In the genomic region with DNA sequence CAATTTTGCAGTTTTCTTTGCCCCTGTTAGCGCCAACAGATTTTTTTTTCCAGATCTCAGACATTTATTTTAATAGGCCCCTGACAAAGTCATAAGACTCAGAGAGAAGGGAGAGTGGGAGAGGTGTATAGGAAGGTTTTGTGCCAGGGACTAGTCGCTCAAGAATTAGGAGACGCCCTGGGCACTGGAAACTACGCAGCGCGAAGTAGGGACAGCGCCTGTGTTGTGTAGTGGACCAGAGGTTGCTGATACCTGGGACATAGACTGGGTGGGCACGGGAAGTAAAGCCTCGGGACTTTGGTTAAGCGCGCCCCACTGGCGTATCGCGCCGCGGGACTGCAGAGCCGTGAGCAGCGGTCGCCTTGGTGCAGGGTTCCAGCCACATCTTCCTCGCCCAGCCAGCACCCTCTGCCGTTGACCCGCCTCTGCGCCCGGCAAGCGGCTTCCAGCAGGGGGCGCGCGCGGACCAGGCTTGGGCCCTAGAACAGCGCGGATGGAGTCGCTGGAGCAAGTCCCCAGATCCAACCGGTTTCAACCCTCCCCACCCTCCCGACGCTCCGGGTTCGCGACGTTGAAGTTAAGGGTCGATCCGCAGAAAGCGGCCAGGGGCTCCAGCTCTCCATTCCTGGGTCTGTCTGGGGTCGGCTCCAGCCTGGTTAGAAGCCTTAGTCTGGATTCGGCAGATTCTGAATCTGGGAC, we compare ENCODE assay signal across 1 cellular context.
TF ChIP-seq lines count a peak whose summit lies in the region.

No MANE protein-coding gene starts in this region.

TF ChIP-seq in K562, 482 proteins besides CTCF, POLR2A, EP300 and RAD21 (continued from another document and continues in another):
- no peak for TF ChIP-seq STAT6 (CRISPR knock-in tag; IDR thresholded peaks at IDR 0.05)
- TF ChIP-seq DEAF1 (CRISPR knock-in tag; IDR thresholded peaks at IDR 0.05) = peak; percentile 90
- peak; percentile 64; the same call in 1 of the 2 replicates for TF ChIP-seq ZKSCAN1 (IDR thresholded peaks at IDR 0.05; ENCODE audit: low read depth, low read length)
- no peak for TF ChIP-seq KDM5B (IDR thresholded peaks at IDR 0.05; ENCODE audit: insufficient replicate concordance, low read depth, low read length)
- TF ChIP-seq RNF2 (IDR thresholded peaks at IDR 0.05) = no peak
- TF ChIP-seq ZBTB1 (CRISPR knock-in tag; IDR thresholded peaks at IDR 0.05; ENCODE audit: borderline replicate concordance, low read depth) = no peak
- TF ChIP-seq MTA1 (IDR thresholded peaks at IDR 0.05; ENCODE audit: borderline replicate concordance) = no peak
- no peak for TF ChIP-seq ZBTB9 (CRISPR knock-in tag; IDR thresholded peaks at IDR 0.05)
- TF ChIP-seq ZNF282 (CRISPR knock-in tag; IDR thresholded peaks at IDR 0.05) = no peak
- TF ChIP-seq, protein P1, sequence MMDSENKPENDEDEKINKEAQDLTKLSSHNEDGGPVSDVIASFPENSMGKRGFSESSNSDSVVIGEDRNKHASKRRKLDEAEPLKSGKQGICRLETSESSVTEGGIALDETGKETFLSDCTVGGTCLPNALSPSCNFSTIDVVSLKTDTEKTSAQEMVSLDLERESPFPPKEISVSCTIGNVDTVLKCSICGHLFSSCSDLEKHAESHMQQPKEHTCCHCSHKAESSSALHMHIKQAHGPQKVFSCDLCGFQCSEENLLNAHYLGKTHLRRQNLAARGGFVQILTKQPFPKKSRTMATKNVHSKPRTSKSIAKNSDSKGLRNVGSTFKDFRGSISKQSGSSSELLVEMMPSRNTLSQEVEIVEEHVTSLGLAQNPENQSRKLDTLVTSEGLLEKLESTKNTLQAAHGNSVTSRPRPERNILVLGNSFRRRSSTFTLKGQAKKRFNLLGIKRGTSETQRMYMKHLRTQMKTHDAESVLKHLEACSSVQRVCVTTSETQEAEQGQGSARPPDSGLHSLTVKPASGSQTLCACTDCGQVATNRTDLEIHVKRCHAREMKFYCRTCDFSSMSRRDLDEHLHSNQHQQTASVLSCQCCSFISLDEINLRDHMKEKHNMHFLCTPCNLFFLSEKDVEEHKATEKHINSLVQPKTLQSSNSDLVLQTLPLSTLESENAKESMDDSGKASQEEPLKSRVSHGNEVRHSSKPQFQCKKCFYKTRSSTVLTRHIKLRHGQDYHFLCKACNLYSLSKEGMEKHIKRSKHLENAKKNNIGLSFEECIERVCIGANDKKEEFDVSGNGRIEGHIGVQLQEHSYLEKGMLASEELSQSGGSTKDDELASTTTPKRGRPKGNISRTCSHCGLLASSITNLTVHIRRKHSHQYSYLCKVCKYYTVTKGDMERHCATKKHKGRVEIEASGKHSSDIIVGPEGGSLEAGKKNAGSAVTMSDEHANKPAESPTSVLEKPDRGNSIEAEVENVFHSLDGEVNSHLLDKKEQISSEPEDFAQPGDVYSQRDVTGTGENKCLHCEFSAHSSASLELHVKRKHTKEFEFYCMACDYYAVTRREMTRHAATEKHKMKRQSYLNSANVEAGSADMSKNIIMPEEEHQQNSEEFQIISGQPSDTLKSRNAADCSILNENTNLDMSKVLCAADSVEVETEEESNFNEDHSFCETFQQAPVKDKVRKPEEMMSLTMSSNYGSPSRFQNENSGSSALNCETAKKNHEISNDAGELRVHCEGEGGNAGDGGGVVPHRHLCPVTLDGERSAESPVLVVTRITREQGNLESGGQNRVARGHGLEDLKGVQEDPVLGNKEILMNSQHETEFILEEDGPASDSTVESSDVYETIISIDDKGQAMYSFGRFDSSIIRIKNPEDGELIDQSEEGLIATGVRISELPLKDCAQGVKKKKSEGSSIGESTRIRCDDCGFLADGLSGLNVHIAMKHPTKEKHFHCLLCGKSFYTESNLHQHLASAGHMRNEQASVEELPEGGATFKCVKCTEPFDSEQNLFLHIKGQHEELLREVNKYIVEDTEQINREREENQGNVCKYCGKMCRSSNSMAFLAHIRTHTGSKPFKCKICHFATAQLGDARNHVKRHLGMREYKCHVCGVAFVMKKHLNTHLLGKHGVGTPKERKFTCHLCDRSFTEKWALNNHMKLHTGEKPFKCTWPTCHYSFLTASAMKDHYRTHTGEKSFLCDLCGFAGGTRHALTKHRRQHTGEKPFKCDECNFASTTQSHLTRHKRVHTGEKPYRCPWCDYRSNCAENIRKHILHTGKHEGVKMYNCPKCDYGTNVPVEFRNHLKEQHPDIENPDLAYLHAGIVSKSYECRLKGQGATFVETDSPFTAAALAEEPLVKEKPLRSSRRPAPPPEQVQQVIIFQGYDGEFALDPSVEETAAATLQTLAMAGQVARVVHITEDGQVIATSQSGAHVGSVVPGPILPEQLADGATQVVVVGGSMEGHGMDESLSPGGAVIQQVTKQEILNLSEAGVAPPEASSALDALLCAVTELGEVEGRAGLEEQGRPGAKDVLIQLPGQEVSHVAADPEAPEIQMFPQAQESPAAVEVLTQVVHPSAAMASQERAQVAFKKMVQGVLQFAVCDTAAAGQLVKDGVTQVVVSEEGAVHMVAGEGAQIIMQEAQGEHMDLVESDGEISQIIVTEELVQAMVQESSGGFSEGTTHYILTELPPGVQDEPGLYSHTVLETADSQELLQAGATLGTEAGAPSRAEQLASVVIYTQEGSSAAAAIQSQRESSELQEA (IDR thresholded peaks at IDR 0.05; ENCODE audit: low read depth) = no peak
- no peak for TF ChIP-seq NR2F6 (CRISPR knock-in tag; IDR thresholded peaks at IDR 0.05)
- peak; percentile 33; the same call in 1 of the 2 replicates for TF ChIP-seq THAP7 (CRISPR knock-in tag; IDR thresholded peaks at IDR 0.05)
- no peak for TF ChIP-seq HNRNPUL1 (IDR thresholded peaks at IDR 0.05; ENCODE audit: low read length)
- peak in 1 of 2 experiments; percentile 15 for TF ChIP-seq E2F6 (IDR thresholded peaks at IDR 0.05; ENCODE audit: borderline replicate concordance in 1 of 2, extremely low read depth in 1 of 2, insufficient read depth in 1 of 2, insufficient read length in 1 of 2, low read depth in 1 of 2, low read length in 1 of 2, poor library complexity in 1 of 2, severe bottlenecking in 1 of 2)
- no peak for TF ChIP-seq ZFP91 (CRISPR knock-in tag; IDR thresholded peaks at IDR 0.05)
- TF ChIP-seq ARNT (IDR thresholded peaks at IDR 0.05) = no peak
- TF ChIP-seq CREBBP (IDR thresholded peaks at IDR 0.05; ENCODE audit: low read depth, low read length) = no peak
- no peak for TF ChIP-seq ZKSCAN3 (CRISPR knock-in tag; IDR thresholded peaks at IDR 0.05)
- TF ChIP-seq RHOXF2B (CRISPR knock-in tag; conservative IDR thresholded peaks at IDR 0.05) = no peak
- no peak for TF ChIP-seq SFPQ (IDR thresholded peaks at IDR 0.05; ENCODE audit: low read depth, low read length)
- peak; percentile 68; the same call in 1 of the 2 replicates for TF ChIP-seq TFAP4 (CRISPR knock-in tag; IDR thresholded peaks at IDR 0.05; ENCODE audit: borderline replicate concordance)
- no peak for TF ChIP-seq ZBTB17 (CRISPR knock-in tag; IDR thresholded peaks at IDR 0.05)
- TF ChIP-seq ZNF695 (CRISPR knock-in tag; IDR thresholded peaks at IDR 0.05) = no peak
- peak; percentile 27; the same call in 1 of the 2 replicates for TF ChIP-seq ZC3H11A (IDR thresholded peaks at IDR 0.05; ENCODE audit: low read depth, low read length)
- TF ChIP-seq SMC3 (conservative IDR thresholded peaks at IDR 0.05; ENCODE audit: insufficient read depth, low read depth, low read length) = peak; percentile 94
- TF ChIP-seq RCOR1 (IDR thresholded peaks at IDR 0.05; ENCODE audit: borderline replicate concordance in 1 of 2, low read depth in 2 of 2, low read length in 2 of 2) = peak in 1 of 2 experiments; percentile 39; a peak in 1 of 4 replicates
- no peak for TF ChIP-seq KAT2B (IDR thresholded peaks at IDR 0.05; ENCODE audit: low read depth, low read length)
- TF ChIP-seq KLF16 (IDR thresholded peaks at IDR 0.05) = peak; percentile 64
- no peak for TF ChIP-seq JUN (IDR thresholded peaks at IDR 0.05; ENCODE audit: borderline replicate concordance, low read depth, low read length)
- TF ChIP-seq JUN (CRISPR knock-in tag; IDR thresholded peaks at IDR 0.05; ENCODE audit: borderline replicate concordance) = no peak
- no peak for TF ChIP-seq ZNF408 (CRISPR knock-in tag; IDR thresholded peaks at IDR 0.05; ENCODE audit: low read depth)
